30 cellular contexts compared by ENCODE assay signal in the genomic region with DNA sequence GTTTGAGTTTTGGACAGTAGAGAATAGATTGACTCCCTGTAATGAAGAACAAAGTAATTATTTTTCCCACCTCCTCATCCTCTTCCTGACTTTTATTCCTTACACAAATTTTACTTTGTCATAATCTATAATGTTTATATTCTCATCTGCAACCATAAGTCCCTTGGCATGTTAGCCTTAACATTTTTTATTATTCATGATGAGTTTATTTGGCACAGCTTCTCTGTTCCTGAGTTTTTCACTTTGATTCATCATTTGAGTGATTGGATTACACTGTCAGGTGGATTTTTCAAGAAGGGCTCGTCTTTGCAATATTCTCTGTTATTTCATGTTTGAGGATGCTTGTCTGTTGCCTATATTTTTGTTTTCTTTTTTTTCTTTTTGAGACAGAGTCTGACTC. TPM values are rescaled to one million over a fixed set of nuclear protein-coding genes. Genes with fewer than 3 reads are reported as not detected.
"Had no signal": no experiment of that assay in that cellular context is flagged by ENCODE, and none has a peak within 500 bp of the region (broad histone marks: within the 10 kb centered on the region; RNA-seq: fewer than 3 reads in every experiment).

No MANE protein-coding gene starts in this region.

- H3K27ac Mint-ChIP-seq: activated CD4-positive, alpha-beta T cell treated with anti-CD3 and anti-CD28 coated beads, Interleukin-2, amount 10 ng/mL, durations not matched to agents 24 days and 14 days; activated CD8-positive, alpha-beta T cell treated with anti-CD3 and anti-CD28 coated beads, Interleukin-2, amount 10 ng/mL, durations not matched to agents 7 days and 5 days; activated naive CD8-positive, alpha-beta T cell treated with anti-CD3 and anti-CD28 coated beads, Interleukin-2, amount 10 ng/mL, durations not matched to agents 7 days and 5 days; activated T-cell treated with anti-CD3 and anti-CD28 coated beads, Interleukin-2, amount 50 U/mL, for 24 hours; activated T-helper 2 cell treated with anti-CD3 and anti-CD28 coated beads, Interferon-gamma antibody, Interleukin-2, Interleukin-4, amounts not matched to agents 10 μg/mL and 5 μg/mL and 100 μg/mL, durations not matched to agents 14 hours and 24 hours and 36 hours; brain; T-helper 1 cell treated with Interleukin-12 subunit alpha and Interleukin-12 subunit beta and Interleukin-4 antibody, amounts not matched to agents 30 μg/mL and 1 μg/mL, for 36 hours; T-helper 2 cell treated with Interferon-gamma antibody and Interleukin-4, amounts not matched to agents 5 μg/mL and 100 μg/mL, for 36 hours had no signal

- H3K4me1 Mint-ChIP-seq: activated naive CD4-positive, alpha-beta T cell treated with anti-CD3 and anti-CD28 coated beads, Interleukin-2, amount 50 U/mL, for 24 hours; brain had no signal

- H3K27ac ChIP-seq: KMS-11, SJCRH30, SK-N-MC had no signal

- ATAC-seq: activated CD8-positive, alpha-beta T cell treated with anti-CD3 and anti-CD28 coated beads, Interleukin-2, amount 10 ng/mL, durations not matched to agents 7 days and 5 days had no signal

- H3K4me3 Mint-ChIP-seq: activated CD4-positive, alpha-beta T cell treated with anti-CD3 and anti-CD28 coated beads, Interleukin-2, amount 10 ng/mL, durations not matched to agents 24 days and 14 days; activated CD8-positive, alpha-beta T cell treated with anti-CD3 and anti-CD28 coated beads, Interleukin-2, amount 10 ng/mL, durations not matched to agents 7 days and 5 days; activated naive CD4-positive, alpha-beta T cell treated with anti-CD3 and anti-CD28 coated beads, Interleukin-2, amount 50 U/mL, for 24 hours; activated naive CD8-positive, alpha-beta T cell treated with anti-CD3 and anti-CD28 coated beads, Interleukin-2, amount 10 ng/mL, durations not matched to agents 7 days and 5 days; activated T-cell treated with anti-CD3 and anti-CD28 coated beads, Interleukin-2, amount 50 U/mL, for 24 hours; brain; T-helper 1 cell treated with Interleukin-12 subunit alpha and Interleukin-12 subunit beta and Interleukin-4 antibody, amounts not matched to agents 30 μg/mL and 1 μg/mL, for 36 hours; T-helper 2 cell treated with Interferon-gamma antibody and Interleukin-4, amounts not matched to agents 5 μg/mL and 100 μg/mL, for 36 hours had no signal

- H3K36me3 Mint-ChIP-seq: activated naive CD4-positive, alpha-beta T cell treated with anti-CD3 and anti-CD28 coated beads, Interleukin-2, amount 50 U/mL, for 24 hours; brain had no signal

- H3K4me1 ChIP-seq: SJCRH30 had no signal

- H3K36me3 ChIP-seq: SJCRH30 had no signal

- H3K27me3 Mint-ChIP-seq: activated CD4-positive, alpha-beta T cell treated with anti-CD3 and anti-CD28 coated beads, Interleukin-2, amount 10 ng/mL, durations not matched to agents 24 days and 14 days; activated naive CD4-positive, alpha-beta T cell treated with anti-CD3 and anti-CD28 coated beads, Interleukin-2, amount 50 U/mL, for 24 hours; activated naive CD8-positive, alpha-beta T cell treated with anti-CD3 and anti-CD28 coated beads, Interleukin-2, amount 10 ng/mL, durations not matched to agents 7 days and 5 days; activated T-cell treated with anti-CD3 and anti-CD28 coated beads, Interleukin-2, amount 50 U/mL, for 24 hours had no signal

- DNase-seq: activated CD4-positive, alpha-beta T cell treated with anti-CD3 and anti-CD28 coated beads, Interleukin-2, amount 10 ng/mL, durations not matched to agents 24 days and 14 days; activated CD4-positive, alpha-beta T cell treated with anti-CD3 and anti-CD28 coated beads, Interleukin-2, amount 50 U/mL, for 4 hours; activated CD8-positive, alpha-beta T cell treated with anti-CD3 and anti-CD28 coated beads, Interleukin-2, amount 10 ng/mL, durations not matched to agents 7 days and 5 days; activated gamma-delta T cell; activated naive CD4-positive, alpha-beta T cell treated with Interleukin-2 at 50 U/mL for 16 hours; activated naive CD8-positive, alpha-beta T cell treated with anti-CD3 and anti-CD28 coated beads, Interleukin-2, amount 10 ng/mL, durations not matched to agents 7 days and 5 days; activated T-cell treated with anti-CD3 and anti-CD28 coated beads, Interleukin-2, amount 50 U/mL, for 24 hours; central memory CD4-positive, alpha-beta T cell; MM.1S; MV-4-11; NCI-H1092; NCI-H1436 treated with DMSO at 0.1 percent for 48 hours; NCI-H1694 treated with DMSO at 0.1 percent for 48 hours; NCI-H2029; NCI-H510A; NCI-H526; NCI-H748 treated with DMSO at 0.1 percent for 48 hours; NK-92 treated with Interleukin-12 subunit alpha and Interleukin-12 subunit beta, amount 100 ng/mL, for 24 hours; SHP77; SJCRH30 had no signal

- FAIRE-seq: TTC549 had no signal

- H3K9me3 Mint-ChIP-seq: activated T-cell treated with anti-CD3 and anti-CD28 coated beads, Interleukin-2, amount 50 U/mL, for 24 hours; T-helper 1 cell treated with Interleukin-12 subunit alpha and Interleukin-12 subunit beta and Interleukin-4 antibody, amounts not matched to agents 30 μg/mL and 1 μg/mL, for 36 hours; T-helper 2 cell treated with Interferon-gamma antibody and Interleukin-4, amounts not matched to agents 5 μg/mL and 100 μg/mL, for 36 hours had no signal

- H3K9me3 ChIP-seq: SJCRH30 had no signal

- H3K27me3 ChIP-seq: SJCRH30 had no signal

- H3K4me3 ChIP-seq: SJCRH30, SK-N-MC had no signal

RNA-seq across cellular contexts. Expression of gene TNFRSF8, which starts 35.7 kb away (rescaled TPM):
- total RNA-seq: LHCN-M2, RPMI7951 had no signal
